Comparison of ENCODE assay signal across 2 cellular contexts in genomic region chr12:111569363-111570089, GRCh38.
TF ChIP-seq lines count a peak whose summit lies in the region.

No MANE protein-coding gene starts in this region.

TF ChIP-seq in GM23338, 12 proteins besides CTCF, POLR2A, EP300 and RAD21:
- TF ChIP-seq ZNF462 (CRISPR knock-in tag; IDR thresholded peaks at IDR 0.05) (no peak), CREB1 (CRISPR knock-in tag; IDR thresholded peaks at IDR 0.05; ENCODE audit: low read depth) (no peak), ETS1 (IDR thresholded peaks at IDR 0.05) (no peak)

TF ChIP-seq in endothelial cell of umbilical vein, 7 proteins besides CTCF, POLR2A, EP300 and RAD21:
- TF ChIP-seq MAX (IDR thresholded peaks at IDR 0.05; ENCODE audit: insufficient read depth, insufficient read length) = no peak
- TF ChIP-seq MYC (IDR thresholded peaks at IDR 0.05; ENCODE audit: low read depth, low read length) = no peak
- TF ChIP-seq FOS (IDR thresholded peaks at IDR 0.05; ENCODE audit: borderline replicate concordance, insufficient read depth, low read length) = no peak
- no peak for TF ChIP-seq EZH2 (IDR thresholded peaks at IDR 0.05; ENCODE audit: borderline replicate concordance, low read depth, low read length, severe bottlenecking)
- no peak for TF ChIP-seq GATA2 (IDR thresholded peaks at IDR 0.05; ENCODE audit: insufficient read depth, insufficient read length, low read depth, low read length)
- no peak for TF ChIP-seq JUN (IDR thresholded peaks at IDR 0.05; ENCODE audit: borderline replicate concordance, insufficient read depth, insufficient read length, low read depth)
- no peak for TF ChIP-seq POLR2AphosphoS5 (IDR thresholded peaks at IDR 0.05; ENCODE audit: insufficient read depth, low read depth, low read length)
